In genomic region chr1:208258277-208258676, GRCh38 we compare ENCODE assay signal across 19 cellular contexts.
"Had no signal": no experiment of that assay in that cellular context is flagged by ENCODE, and none has a peak within 500 bp of the region (broad histone marks: within the 10 kb centered on the region; RNA-seq: fewer than 3 reads in every experiment).

No MANE protein-coding gene starts in this region.

- H3K4me3 ChIP-seq: MG63, SJCRH30 had no signal

- H3K9me3 ChIP-seq: SJCRH30 had no signal

- H3K36me3 ChIP-seq: MG63, SJCRH30 had no signal

- H3K4me1 ChIP-seq: SJCRH30 had no signal

- DNase-seq: Karpas-422; KG1; MG63; NCI-H1092 treated with DMSO at 0.1 percent for 48 hours; NCI-H1436; NCI-H187; NCI-H2029; NCI-H2171 treated with DMSO at 0.1 percent for 48 hours; NCI-H345; NCI-H446 treated with DMSO at 0.1 percent for 48 hours; NCI-H510A treated with DMSO at 0.1 percent for 48 hours; NCI-H526; NCI-H82; NK-92 treated with Interleukin-12 subunit alpha and Interleukin-12 subunit beta, amount 100 ng/mL, for 24 hours; PC-3; SHP77; SJCRH30 had no signal

- H3K27me3 ChIP-seq: SJCRH30 had no signal

- H3K27ac ChIP-seq: RWPE1, SJCRH30 had no signal

- ATAC-seq: Panc1, PC-3 had no signal
